Comparison of ENCODE assay signal across 31 cellular contexts in the genomic region with DNA sequence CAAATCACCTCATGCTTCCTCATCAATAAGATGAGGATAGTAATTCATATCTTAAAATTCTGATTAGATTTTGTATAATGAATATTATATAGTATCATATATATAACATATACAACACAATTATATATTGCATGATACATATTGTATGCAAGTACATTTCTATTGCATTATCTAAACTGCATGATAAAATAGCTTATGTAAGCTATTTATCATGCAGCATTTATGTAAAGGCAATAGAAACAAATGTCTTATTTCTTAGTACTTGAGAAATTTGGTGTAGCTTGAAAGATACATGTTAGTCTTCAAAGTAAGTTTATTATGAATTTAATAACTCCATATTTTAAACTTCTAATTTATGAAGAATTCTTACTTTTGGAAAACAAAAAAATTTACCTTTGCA.
"Had no signal": no experiment of that assay in that cellular context is flagged by ENCODE, and none has a peak within 500 bp of the region (broad histone marks: within the 10 kb centered on the region; RNA-seq: fewer than 3 reads in every experiment).

No MANE protein-coding gene starts in this region.

- H3K9me3 ChIP-seq: esophagus muscularis mucosa, gastrocnemius medialis, heart left ventricle had no signal

- FAIRE-seq: astrocyte, bronchial epithelial cell had no signal

- DNase-seq: activated B cell treated with CpG ODN at 0.5 μM for 24 hours; activated CD4-positive, alpha-beta T cell treated with anti-CD3 and anti-CD28 coated beads for 48 hours; activated CD4-positive, alpha-beta T cell treated with anti-CD3 and anti-CD28 coated beads, Interleukin-2, amount 50 U/mL, for 1 hour; activated CD4-positive, alpha-beta T cell treated with anti-CD3 and anti-CD28 coated beads, Interleukin-2, amount 50 U/mL, for 48 hours; activated CD8-positive, alpha-beta memory T cell treated with anti-CD3 and anti-CD28 coated beads for 24 hours; activated CD8-positive, alpha-beta T cell treated with anti-CD3 and anti-CD28 coated beads for 36 hours; activated effector memory CD4-positive, alpha-beta T cell treated with Interleukin-2 at 50 U/mL for 16 hours; activated gamma-delta T cell treated with Interleukin-2 at 50 U/mL for 16 hours; activated naive CD4-positive, alpha-beta T cell treated with anti-CD3 and anti-CD28 coated beads, Interleukin-2, amount 50 U/mL, for 16 hours; activated naive CD4-positive, alpha-beta T cell treated with Interleukin-2 at 50 U/mL for 16 hours; activated T-cell treated with anti-CD3 and anti-CD28 coated beads, Interleukin-2, amount 50 U/mL, for 4 hours; amniotic stem cell; anterior cingulate cortex; brain microvascular endothelial cell; dermis blood vessel endothelial cell; effector CD4-positive, alpha-beta T cell; effector memory CD8-positive, alpha-beta T cell; erythroblast; foreskin keratinocyte; gastrocnemius medialis; glutamatergic neuron; heart left ventricle; T-helper 17 cell; T1000; WERI-Rb-1 had no signal

- H3K4me1 ChIP-seq: foreskin keratinocyte had no signal

- H3K4me3 ChIP-seq: coronary artery, esophagus muscularis mucosa, gastrocnemius medialis, heart left ventricle had no signal

- H3K27me3 ChIP-seq: brain microvascular endothelial cell, esophagus muscularis mucosa, foreskin keratinocyte, gastrocnemius medialis, heart left ventricle had no signal

- H3K27ac ChIP-seq: brain microvascular endothelial cell, coronary artery, esophagus muscularis mucosa, foreskin keratinocyte, heart left ventricle, WERI-Rb-1 had no signal

- ATAC-seq: activated CD4-positive, CD25-positive, alpha-beta regulatory T cell treated with anti-CD3 and anti-CD28 coated beads, Interleukin-2, amount 50 U/mL, for 24 hours; activated CD8-positive, alpha-beta T cell treated with anti-CD3 and anti-CD28 coated beads for 36 hours; activated T-cell treated with anti-CD3 and anti-CD28 coated beads, Interleukin-2, amount 50 U/mL, for 4 hours; activated T-helper 17 cell treated with anti-CD3 and anti-CD28 coated beads, Interleukin-2, amount 50 U/mL, for 72 hours; effector memory CD8-positive, alpha-beta T cell; foreskin keratinocyte; gastrocnemius medialis; heart left ventricle; T-helper 17 cell had no signal
